Comparison of ENCODE assay signal across 8 cellular contexts in genomic region chr16:9099131-9099625, GRCh38. TPM values are rescaled to one million over a fixed set of nuclear protein-coding genes. Genes with fewer than 3 reads are reported as not detected.
DNase-seq lines count a peak whose midpoint lies in the region; ATAC-seq and TF ChIP-seq lines count a peak whose summit lies in the region.

No MANE protein-coding gene starts in this region.

- peaks cover 83% of the 10 kb centered on the region for H3K4me1 Mint-ChIP-seq in osteocyte (ENCODE audit: unreplicated experiment)

- ATAC-seq in GM18867 (IDR thresholded peaks at IDR 0.05; ENCODE audit: unreplicated experiment) (peak; percentile 49), HG03039 (IDR thresholded peaks at IDR 0.05; ENCODE audit: unreplicated experiment) (no peak)

- no peaks in the 10 kb centered on the region for H3K27me3 Mint-ChIP-seq in osteocyte (ENCODE audit: unreplicated experiment)

- H3K27ac Mint-ChIP-seq in osteocyte (ENCODE audit: unreplicated experiment), result peak overlapping the region; percentile 50

- in situ Hi-C loops in KBM-7 (cut with MboI; ENCODE audit: low pct_unique_long_range_greater_than_20kb, low sequenced_read_pairs), result no loop called here

- no peak overlapping the region for H3K4me3 Mint-ChIP-seq in osteocyte (ENCODE audit: unreplicated experiment)

- peaks cover 39% of the 10 kb centered on the region for H3K36me3 Mint-ChIP-seq in osteocyte (ENCODE audit: unreplicated experiment)

- TF ChIP-seq CTCF in osteocyte (IDR thresholded peaks at IDR 0.05), result no peak

- H3K9me3 Mint-ChIP-seq in osteocyte (ENCODE audit: unreplicated experiment), result no peaks in the 10 kb centered on the region

- DNase-seq in KBM-7 (peak; percentile 74), amniotic epithelial cell (ENCODE audit: low read depth) (peak; percentile 51), osteocyte (ENCODE audit: extremely low spot score, unreplicated experiment) (no peak), SHP77 (lab: John Stamatoyannopoulos, UW) (no peak), NCI-H345 treated with DMSO at 0.1 percent for 48 hours (lab: John Stamatoyannopoulos, UW; ENCODE audit: unreplicated experiment) (no peak), DMS53 treated with DMSO at 0.1 percent for 48 hours (lab: John Stamatoyannopoulos, UW; ENCODE audit: unreplicated experiment) (no peak)

RNA-seq across cellular contexts. Expression of gene HAPSTR1, which starts 7.7 kb away (rescaled TPM):
- 73.4 and 80.2 TPM in 2 replicates for total RNA-seq in osteocyte

Comparison
In these comparisons a context has a peak if more than half of its experiments do, and no peak if none do; other contexts are left out.
1. DNase-seq: peak in KBM-7 (single experiment) and amniotic epithelial cell (single experiment); none in osteocyte (single experiment), SHP77 (0 of 2), NCI-H345 treated with DMSO at 0.1 percent for 48 hours (single experiment) and DMS53 treated with DMSO at 0.1 percent for 48 hours (single experiment).